Comparison of ENCODE assay signal across 8 cellular contexts in the genomic region with DNA sequence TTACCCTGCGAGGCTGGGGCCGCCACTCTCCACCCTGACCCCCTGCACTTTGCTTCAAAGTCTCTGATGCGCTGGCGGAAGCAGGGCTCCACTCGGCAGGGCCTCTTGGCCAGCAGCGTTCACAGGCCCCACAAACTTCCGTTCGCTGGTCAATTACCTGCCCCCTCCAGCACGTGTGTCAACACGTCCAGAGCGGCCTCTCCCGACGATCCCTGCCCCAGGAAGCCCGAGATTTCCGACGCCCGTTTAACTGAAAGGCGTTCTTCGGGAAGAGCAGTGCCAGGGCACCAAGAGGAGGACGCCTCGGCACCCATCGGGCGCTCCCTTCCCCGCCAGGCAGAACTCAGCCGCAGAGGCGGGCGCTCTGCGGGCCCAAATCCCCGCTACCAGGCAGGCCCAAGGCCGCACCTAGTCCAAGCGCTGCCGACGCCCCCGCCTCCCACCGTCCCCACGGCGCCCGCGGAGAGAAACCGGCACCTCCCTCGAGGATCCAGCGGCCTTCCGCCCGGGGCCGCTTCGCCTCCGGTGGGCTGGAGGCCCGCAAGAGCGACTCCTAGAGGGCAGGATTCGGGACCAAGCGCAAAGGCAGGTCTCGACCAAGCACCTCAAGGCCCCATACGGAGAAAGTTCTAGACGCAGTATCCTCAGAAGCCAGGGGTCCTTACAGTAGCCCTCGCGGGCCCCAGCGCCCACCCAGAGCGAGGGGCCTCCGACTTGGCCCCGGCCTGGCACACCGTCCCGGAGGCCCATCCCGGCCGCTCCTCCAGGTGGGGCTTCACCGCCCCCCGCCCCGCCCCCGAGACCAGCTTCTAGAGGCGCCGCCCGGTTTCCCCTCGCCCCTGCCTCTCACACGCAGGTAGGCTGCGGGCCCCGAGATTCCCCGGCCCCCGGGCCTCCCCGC. TPM values are rescaled to one million over a fixed set of nuclear protein-coding genes. Genes with fewer than 3 reads are reported as not detected.
DNase-seq lines count a peak whose midpoint lies in the region; ATAC-seq and TF ChIP-seq lines count a peak whose summit lies in the region.

No MANE protein-coding gene starts in this region.

- peak overlapping the region; percentile 85 for H3K4me3 ChIP-seq in OCI-LY7 (ENCODE audit: low read depth, low read length, poor library complexity, severe bottlenecking)
- H3K4me3 ChIP-seq in right atrium auricular region = peak overlapping the region; percentile 65 to 71
- H3K4me3 ChIP-seq in skeletal muscle tissue (ENCODE audit: low read length in 3 of 3) = peak overlapping the region; percentile 62 to 69 (median 67)

- no peaks in the 10 kb centered on the region for H4K20me1 ChIP-seq in OCI-LY7 (ENCODE audit: insufficient read depth, low read length)

- H3K36me3 ChIP-seq in OCI-LY7 (ENCODE audit: insufficient read depth, low read length) (peaks cover 37% of the 10 kb centered on the region), right atrium auricular region (peaks cover 17% of the 10 kb centered on the region), skeletal muscle tissue (ENCODE audit: control insufficient read depth in 3 of 3, insufficient read depth in 3 of 3, low read length in 3 of 3) (peaks cover 14 to 22% (median 15%) of the 10 kb centered on the region in 3 donors)

- POLR2A ChIA-PET in OCI-LY7 (lab: Charles Lee) = interaction anchor here (0.6 kb wide), 2 partner anchors 183 to 784 kb away, joined by 3 to 4 read pairs; no protein-coding TSS in a partner anchor

- H3K4me1 ChIP-seq in OCI-LY7 (ENCODE audit: insufficient read depth, low read length, poor library complexity, severe bottlenecking) (peaks cover 50% of the 10 kb centered on the region), right atrium auricular region (peaks cover 0 to 44% of the 10 kb centered on the region in 2 donors), skeletal muscle tissue (ENCODE audit: control insufficient read depth in 3 of 3, insufficient read depth in 3 of 3, low read length in 3 of 3) (peaks cover 41 to 53% (median 49%) of the 10 kb centered on the region in 3 donors)

- peak overlapping the region; percentile 85 for H3K4me3 Mint-ChIP-seq in activated naive CD4-positive, alpha-beta T cell treated with anti-CD3 and anti-CD28 coated beads for 36 hours

- peak overlapping the region; percentile 69 to 83 (median 80) for H3K9ac ChIP-seq in skeletal muscle tissue (ENCODE audit: low read depth in 1 of 3, low read length in 3 of 3)

- no peaks in the 10 kb centered on the region for H3K27me3 Mint-ChIP-seq in activated naive CD4-positive, alpha-beta T cell treated with anti-CD3 and anti-CD28 coated beads for 36 hours (ENCODE audit: low read depth)

- no peaks in the 10 kb centered on the region for H3K27me3 ChIP-seq in right atrium auricular region
- H3K27me3 ChIP-seq in skeletal muscle tissue (ENCODE audit: control insufficient read depth in 3 of 3, insufficient read depth in 3 of 3, low read length in 3 of 3) = no peaks in the 10 kb centered on the region

- CTCF ChIA-PET in OCI-LY7 (lab: Charles Lee; ENCODE audit: unreplicated experiment) = interaction anchor here (0.5 kb wide), 1 partner anchor 16 kb away, joined by 4 read pairs; no protein-coding TSS in a partner anchor
- CTCF ChIA-PET in activated naive CD4-positive, alpha-beta T cell treated with anti-CD3 and anti-CD28 coated beads for 36 hours (lab: Charles Lee) = interaction anchor here (1.0 kb wide), 1 partner anchor 10 kb away, joined by 3 read pairs; no protein-coding TSS in a partner anchor

- peaks cover 22% of the 10 kb centered on the region; the same call in 1 of the 2 replicates for H3K79me2 ChIP-seq in OCI-LY7 (ENCODE audit: insufficient read depth, low read depth, low read length)

- intact Hi-C loops in OCI-LY7 (cut with micrococcal nuclease; ENCODE audit: unreplicated experiment) = no loop called here
- intact Hi-C loops in activated naive CD4-positive, alpha-beta T cell treated with anti-CD3 and anti-CD28 coated beads for 36 hours (cut with micrococcal nuclease) = loop anchor here (1.0 to 2.0 kb wide), 5 partner anchors 15 to 247 kb away; a partner anchor contains a TSS
- intact Hi-C loops in sciatic nerve (cut with DNase I) = no loop called here

- peaks cover 13% of the 10 kb centered on the region for H3K36me3 Mint-ChIP-seq in activated naive CD4-positive, alpha-beta T cell treated with anti-CD3 and anti-CD28 coated beads for 36 hours (ENCODE audit: low read depth)

- H3K9me3 ChIP-seq in OCI-LY7 (ENCODE audit: low read length) = no peaks in the 10 kb centered on the region
- no peaks in the 10 kb centered on the region for H3K9me3 ChIP-seq in right atrium auricular region
- H3K9me3 ChIP-seq in skeletal muscle tissue (ENCODE audit: control insufficient read depth in 3 of 3, low read length in 3 of 3) = no peaks in the 10 kb centered on the region

- peak; percentile 45 for TF ChIP-seq CTCF in C4-2B (conservative IDR thresholded peaks at IDR 0.05)
- peak; percentile 71 for TF ChIP-seq CTCF in OCI-LY7 (conservative IDR thresholded peaks at IDR 0.05; ENCODE audit: low read length)
- no peak for TF ChIP-seq CTCF in right atrium auricular region (IDR thresholded peaks at IDR 0.05)

- H2AFZ ChIP-seq in OCI-LY7 (ENCODE audit: low read length) = 0 out of 2 replicates have a peak overlapping the region, but pooled peaks have one; percentile 9

- peak; percentile 22 for ATAC-seq in HG03342 (IDR thresholded peaks at IDR 0.05; ENCODE audit: unreplicated experiment)
- no peak for ATAC-seq in sciatic nerve

- H3K9me3 Mint-ChIP-seq in activated naive CD4-positive, alpha-beta T cell treated with anti-CD3 and anti-CD28 coated beads for 36 hours = no peaks in the 10 kb centered on the region

- peaks cover 28% of the 10 kb centered on the region for H3K4me1 Mint-ChIP-seq in activated naive CD4-positive, alpha-beta T cell treated with anti-CD3 and anti-CD28 coated beads for 36 hours (ENCODE audit: low read depth)

- no peaks in the 10 kb centered on the region for H3K9me2 ChIP-seq in OCI-LY7 (ENCODE audit: insufficient read depth, low read length)

- H3K27ac ChIP-seq in C4-2B (peak overlapping the region; percentile 95), OCI-LY7 (ENCODE audit: low read depth, low read length, poor library complexity, severe bottlenecking) (peak overlapping the region; percentile 76), right atrium auricular region (peak overlapping the region; percentile 84 to 89), skeletal muscle tissue (ENCODE audit: low read depth, low read length) (peak overlapping the region; percentile 92)

- peak overlapping the region; percentile 81 for H3K27ac Mint-ChIP-seq in activated naive CD4-positive, alpha-beta T cell treated with anti-CD3 and anti-CD28 coated beads for 36 hours

- peak overlapping the region; percentile 93 for H3K4me2 ChIP-seq in OCI-LY7 (ENCODE audit: low read length)

- BruUV-seq in OCI-LY7 (replicated peaks; lab: Mats Ljungman, UMichigan) = no TSS peak

- DNase-seq in GM19238 (ENCODE audit: insufficient read length, low spot score) (peak; percentile 56), OCI-LY7 (ENCODE audit: low spot score) (peak; percentile 72), right atrium auricular region (ENCODE audit: low spot score) (no peak), sciatic nerve (ENCODE audit: low spot score) (no peak)
- peak; percentile 49 for DNase-seq in activated naive CD4-positive, alpha-beta T cell treated with anti-CD3 and anti-CD28 coated beads for 36 hours

RNA-seq across cellular contexts. Expression of a gene that starts 0.6 kb away (rescaled TPM):
- total RNA-seq in OCI-LY7 (2014; rRNA removed; shearing (Covaris generic)) = 43.0 and 47.0 TPM in 2 replicates
- total RNA-seq in OCI-LY7 (2022) = 69.3 and 72.0 TPM in 2 replicates
- total RNA-seq in activated naive CD4-positive, alpha-beta T cell treated with anti-CD3 and anti-CD28 coated beads for 36 hours = 10 to 100 TPM; 69.5 to 71.2 TPM
- total RNA-seq in right atrium auricular region = 100 to 1,000 TPM in 1 of 2 donors, 10 to 100 TPM in 1; 86.3 to 109 TPM
- total RNA-seq in skeletal muscle tissue = 83.0 TPM
- total RNA-seq in sciatic nerve = 124 TPM

RNA-seq across cellular contexts. Expression of a gene that starts 1.1 kb away (rescaled TPM):
- total RNA-seq in OCI-LY7 (2014; rRNA removed; shearing (Covaris generic)) = 2.7 and 6.9 TPM in 2 replicates
- total RNA-seq in OCI-LY7 (2022) (8.8 TPM in 2 replicates), right atrium auricular region (10 to 100 TPM; 15.2 to 18.0 TPM), skeletal muscle tissue (10.4 TPM), sciatic nerve (10.1 TPM)
- 1 to 10 TPM; 2.5 to 3.4 TPM for total RNA-seq in activated naive CD4-positive, alpha-beta T cell treated with anti-CD3 and anti-CD28 coated beads for 36 hours

RNA-seq across cellular contexts. Expression of a gene that starts 35.9 kb away (rescaled TPM):
- not detected in 2 replicates for total RNA-seq in OCI-LY7 (2014; rRNA removed; shearing (Covaris generic))
- total RNA-seq in OCI-LY7 (2022) = not detected in 2 replicates
- total RNA-seq in activated naive CD4-positive, alpha-beta T cell treated with anti-CD3 and anti-CD28 coated beads for 36 hours = under 1 TPM; 0.32 to 0.41 TPM
- 10 to 100 TPM; 71.3 to 76.6 TPM for total RNA-seq in right atrium auricular region
- total RNA-seq in skeletal muscle tissue = 13.0 TPM
- total RNA-seq in sciatic nerve = 23.2 TPM

RNA-seq across cellular contexts. Expression of a gene that starts 40.4 kb away (rescaled TPM):
- total RNA-seq in OCI-LY7 (2014; rRNA removed; shearing (Covaris generic)) = not detected in 2 replicates
- total RNA-seq in OCI-LY7 (2022) = not detected in 2 replicates
- total RNA-seq in activated naive CD4-positive, alpha-beta T cell treated with anti-CD3 and anti-CD28 coated beads for 36 hours = under 1 TPM; 0.05 to 0.44 TPM
- total RNA-seq in right atrium auricular region = 1 to 10 TPM; 5.6 to 8.2 TPM
- 1.0 TPM for total RNA-seq in skeletal muscle tissue
- total RNA-seq in sciatic nerve = 73.1 TPM

RNA-seq across cellular contexts. Expression of a gene that starts 50.0 kb away (rescaled TPM):
- total RNA-seq in OCI-LY7 (2014; rRNA removed; shearing (Covaris generic)) = 0.19 and 1.1 TPM in 2 replicates
- not detected in 2 replicates for total RNA-seq in OCI-LY7 (2022)
- under 1 TPM; 0.26 to 0.30 TPM for total RNA-seq in activated naive CD4-positive, alpha-beta T cell treated with anti-CD3 and anti-CD28 coated beads for 36 hours
- total RNA-seq in right atrium auricular region = 10 to 100 TPM in 1 of 2 donors, 1 to 10 TPM in 1; 4.0 to 42.4 TPM
- not detected for total RNA-seq in skeletal muscle tissue
- total RNA-seq in sciatic nerve = 1.6 TPM

Comparison
In these comparisons a context has a peak if more than half of its experiments do, and no peak if none do; other contexts are left out.
1. CTCF ChIP-seq: peak in C4-2B (single experiment) and OCI-LY7 (single experiment); none in right atrium auricular region (0 of 2).
2. DNase-seq: peak in GM19238 (single experiment), OCI-LY7 (single experiment) and activated naive CD4-positive, alpha-beta T cell treated with anti-CD3 and anti-CD28 coated beads for 36 hours (single experiment); none in right atrium auricular region (single experiment) and sciatic nerve (single experiment).
3. Peak in every context shown above with its lines, with median percentiles within 50 percentile points of each other: H3K27ac ChIP-seq and H3K4me3 ChIP-seq.